ENCODE assay signal across 2 cellular contexts in genomic region chr12:43653917-43654316, GRCh38.
TF ChIP-seq lines count a peak whose summit lies in the region.

No MANE protein-coding gene starts in this region.

TF ChIP-seq in SK-N-SH, 30 proteins besides CTCF, POLR2A, EP300 and RAD21 (continued from another document):
- TF ChIP-seq, protein P1, sequence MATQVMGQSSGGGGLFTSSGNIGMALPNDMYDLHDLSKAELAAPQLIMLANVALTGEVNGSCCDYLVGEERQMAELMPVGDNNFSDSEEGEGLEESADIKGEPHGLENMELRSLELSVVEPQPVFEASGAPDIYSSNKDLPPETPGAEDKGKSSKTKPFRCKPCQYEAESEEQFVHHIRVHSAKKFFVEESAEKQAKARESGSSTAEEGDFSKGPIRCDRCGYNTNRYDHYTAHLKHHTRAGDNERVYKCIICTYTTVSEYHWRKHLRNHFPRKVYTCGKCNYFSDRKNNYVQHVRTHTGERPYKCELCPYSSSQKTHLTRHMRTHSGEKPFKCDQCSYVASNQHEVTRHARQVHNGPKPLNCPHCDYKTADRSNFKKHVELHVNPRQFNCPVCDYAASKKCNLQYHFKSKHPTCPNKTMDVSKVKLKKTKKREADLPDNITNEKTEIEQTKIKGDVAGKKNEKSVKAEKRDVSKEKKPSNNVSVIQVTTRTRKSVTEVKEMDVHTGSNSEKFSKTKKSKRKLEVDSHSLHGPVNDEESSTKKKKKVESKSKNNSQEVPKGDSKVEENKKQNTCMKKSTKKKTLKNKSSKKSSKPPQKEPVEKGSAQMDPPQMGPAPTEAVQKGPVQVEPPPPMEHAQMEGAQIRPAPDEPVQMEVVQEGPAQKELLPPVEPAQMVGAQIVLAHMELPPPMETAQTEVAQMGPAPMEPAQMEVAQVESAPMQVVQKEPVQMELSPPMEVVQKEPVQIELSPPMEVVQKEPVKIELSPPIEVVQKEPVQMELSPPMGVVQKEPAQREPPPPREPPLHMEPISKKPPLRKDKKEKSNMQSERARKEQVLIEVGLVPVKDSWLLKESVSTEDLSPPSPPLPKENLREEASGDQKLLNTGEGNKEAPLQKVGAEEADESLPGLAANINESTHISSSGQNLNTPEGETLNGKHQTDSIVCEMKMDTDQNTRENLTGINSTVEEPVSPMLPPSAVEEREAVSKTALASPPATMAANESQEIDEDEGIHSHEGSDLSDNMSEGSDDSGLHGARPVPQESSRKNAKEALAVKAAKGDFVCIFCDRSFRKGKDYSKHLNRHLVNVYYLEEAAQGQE (IDR thresholded peaks at IDR 0.05; ENCODE audit: low read depth, low read length) = no peak
- TF ChIP-seq TCF12 (IDR thresholded peaks at IDR 0.05) (no peak), SIN3A (IDR thresholded peaks at IDR 0.05; ENCODE audit: borderline replicate concordance, low read depth, low read length) (no peak), GATA2 (CRISPR knock-in tag; IDR thresholded peaks at IDR 0.05) (no peak; the same call in 1 of the 2 replicates)
TF ChIP-seq in SK-N-SH: peak in this region for 0.

TF ChIP-seq in SK-N-SH treated with all-trans-retinoic acid at 6 μM for 48 hours, 23 proteins besides CTCF, POLR2A, EP300 and RAD21 (continued from another document):
- no peak for TF ChIP-seq CREB5 (CRISPR knock-in tag; IDR thresholded peaks at IDR 0.05; ENCODE audit: low read depth)
